ENCODE assay signal across 1 cellular context in the genomic region with DNA sequence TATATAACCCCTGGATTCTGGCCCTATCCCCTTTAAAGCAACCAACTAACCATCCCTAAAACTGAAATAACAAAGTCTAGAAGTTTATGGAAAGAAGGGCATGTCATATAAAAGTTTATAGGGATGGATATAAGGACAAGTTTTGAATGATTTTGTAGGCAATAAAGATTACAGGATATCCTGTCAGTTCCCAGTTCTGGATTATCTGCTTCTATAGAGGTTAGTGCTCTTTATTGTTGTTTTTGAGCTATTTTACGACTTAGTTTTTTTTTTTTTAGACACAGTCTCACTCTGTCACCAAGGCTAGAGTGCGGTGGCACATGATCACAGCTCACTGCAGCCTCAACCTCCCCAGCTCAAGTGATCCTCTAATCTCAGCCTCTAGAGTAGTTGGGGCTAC.
TF ChIP-seq lines count a peak whose summit lies in the region.

No MANE protein-coding gene starts in this region.

TF ChIP-seq in HEK293, 187 proteins besides CTCF, POLR2A, EP300 and RAD21 (continued from another document):
- TF ChIP-seq, protein P1, sequence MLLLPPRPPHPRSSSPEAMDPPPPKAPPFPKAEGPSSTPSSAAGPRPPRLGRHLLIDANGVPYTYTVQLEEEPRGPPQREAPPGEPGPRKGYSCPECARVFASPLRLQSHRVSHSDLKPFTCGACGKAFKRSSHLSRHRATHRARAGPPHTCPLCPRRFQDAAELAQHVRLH (tag by site-specific recombination; IDR thresholded peaks at IDR 0.05), result no peak
- TF ChIP-seq ZNF16 (tag by site-specific recombination; IDR thresholded peaks at IDR 0.05; ENCODE audit: low read depth), result no peak
